ENCODE assay signal across 14 cellular contexts in the genomic region with DNA sequence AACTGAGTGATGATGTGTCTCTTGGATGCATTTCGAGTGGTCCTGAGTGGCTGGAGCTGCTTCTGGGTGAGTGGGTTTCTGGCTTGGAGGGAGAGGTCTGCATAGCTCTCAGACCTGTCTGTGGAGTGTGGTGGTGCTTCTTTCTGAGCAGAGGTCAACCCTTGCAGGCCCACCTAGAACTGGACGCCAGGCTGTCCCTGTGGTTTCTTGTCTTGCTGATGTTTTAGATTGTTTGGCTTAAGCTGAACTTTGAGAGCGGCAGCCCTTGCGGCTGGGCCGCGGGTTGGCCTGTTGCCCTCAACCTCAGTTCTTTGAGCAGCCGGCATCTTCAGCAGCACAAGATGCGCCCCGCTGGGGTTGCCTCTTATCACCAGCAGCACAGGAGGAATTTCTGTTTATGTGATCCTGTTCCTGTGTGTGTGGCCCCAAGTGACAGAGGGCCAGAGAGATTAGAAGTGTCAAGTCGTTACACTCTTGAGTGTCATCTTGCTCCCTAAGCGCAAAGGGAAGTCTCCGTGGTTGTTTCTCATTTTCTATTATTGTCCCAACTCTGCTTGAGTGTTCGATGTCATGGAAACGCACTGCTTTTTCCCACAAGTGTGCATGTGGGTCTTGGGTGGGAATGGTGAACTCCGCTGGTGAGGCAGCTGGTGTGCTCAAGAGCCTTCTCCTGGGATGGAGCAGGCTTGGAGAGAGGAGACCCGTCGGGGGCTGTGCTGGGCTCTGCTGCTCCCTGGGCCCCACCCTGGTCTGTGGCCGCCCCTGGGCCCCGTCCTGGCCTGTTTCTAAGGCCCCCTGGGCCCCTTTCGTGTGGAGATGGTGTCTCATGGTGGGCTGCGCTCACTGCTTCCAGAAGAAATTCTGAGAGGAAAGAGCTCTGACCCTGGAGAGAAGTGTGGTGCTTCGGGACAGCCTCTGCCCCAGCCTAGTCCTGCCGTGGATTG. TPM values are rescaled to one million over a fixed set of nuclear protein-coding genes. Genes with fewer than 3 reads are reported as not detected.
DNase-seq lines count a peak whose midpoint lies in the region; ATAC-seq, FAIRE-seq and TF ChIP-seq lines count a peak whose summit lies in the region.
"Had no signal": no experiment of that assay in that cellular context is flagged by ENCODE, and none has a peak within 500 bp of the region (broad histone marks: within the 10 kb centered on the region; RNA-seq: fewer than 3 reads in every experiment).

No MANE protein-coding gene starts in this region.

- H3K36me3 ChIP-seq in breast epithelium (peaks cover 6% of the 10 kb centered on the region), kidney (ENCODE audit: control insufficient read depth in 1 of 2, insufficient read depth in 2 of 2, low read length in 2 of 2) (peaks cover 29 to 53% of the 10 kb centered on the region in 2 donors)

- H3K4me3 ChIP-seq in breast epithelium (no peak overlapping the region), kidney (ENCODE audit: low read length in 2 of 2) (no peak overlapping the region)
- H3K4me3 ChIP-seq: mucosa of descending colon, vagina had no signal

- POLR2A ChIA-PET in MCF 10A (lab: Yijun Ruan, JAX) = interaction anchor here (1.3 kb wide), 1 partner anchor 13 kb away, joined by 3 read pairs; no protein-coding TSS in a partner anchor

- H3K4me1 ChIP-seq in breast epithelium = no peaks in the 10 kb centered on the region
- H3K4me1 ChIP-seq in kidney (ENCODE audit: control insufficient read depth in 1 of 2, insufficient read depth in 1 of 2, low read depth in 1 of 2, low read length in 2 of 2) = peaks cover 3% of the 10 kb centered on the region in 2 donors
- H3K4me1 ChIP-seq: vagina had no signal

- H3K4me1 Mint-ChIP-seq in MCF 10A (ENCODE audit: insufficient read depth, unreplicated experiment) = no peaks in the 10 kb centered on the region
- H3K4me1 Mint-ChIP-seq in activated naive CD8-positive, alpha-beta T cell treated with anti-CD3 and anti-CD28 coated beads for 36 hours = peaks cover 2% of the 10 kb centered on the region
- no peaks in the 10 kb centered on the region for H3K4me1 Mint-ChIP-seq in type B pancreatic cell (ENCODE audit: unreplicated experiment)
- no peaks in the 10 kb centered on the region for H3K4me1 Mint-ChIP-seq in stimulated activated memory B cell treated with anti-CD40 and anti-IgM and Interleukin-4, amounts not matched to agents 10 μg/mL and 1 μg/mL and 100 μg/mL, for 72 hours

- H3K36me3 Mint-ChIP-seq in MCF 10A (ENCODE audit: insufficient read depth, unreplicated experiment) = peaks cover 90% of the 10 kb centered on the region
- peaks cover 40% of the 10 kb centered on the region for H3K36me3 Mint-ChIP-seq in activated naive CD8-positive, alpha-beta T cell treated with anti-CD3 and anti-CD28 coated beads for 36 hours
- peaks cover 37% of the 10 kb centered on the region for H3K36me3 Mint-ChIP-seq in type B pancreatic cell
- peaks cover 78% of the 10 kb centered on the region for H3K36me3 Mint-ChIP-seq in stimulated activated memory B cell treated with anti-CD40 and anti-IgM and Interleukin-4, amounts not matched to agents 10 μg/mL and 1 μg/mL and 100 μg/mL, for 72 hours

- H3K27me3 ChIP-seq in breast epithelium = no peaks in the 10 kb centered on the region
- H3K27me3 ChIP-seq: vagina had no signal

- H3K9me3 ChIP-seq in breast epithelium (no peaks in the 10 kb centered on the region), kidney (ENCODE audit: control insufficient read depth in 1 of 2, low read length in 2 of 2) (no peaks in the 10 kb centered on the region)
- H3K9me3 ChIP-seq: mucosa of descending colon, vagina had no signal

- ATAC-seq in stimulated activated memory B cell treated with anti-CD40 and anti-IgM and Interleukin-4, amounts not matched to agents 10 μg/mL and 1 μg/mL and 100 μg/mL, for 72 hours = no peak
- ATAC-seq: mucosa of descending colon had no signal

- BruUV-seq in MCF 10A (replicated peaks; lab: Mats Ljungman, UMichigan) = no TSS peak

- H3K27ac Mint-ChIP-seq in MCF 10A (ENCODE audit: low read depth, unreplicated experiment) (peak overlapping the region; percentile 58), type B pancreatic cell (peak overlapping the region; percentile 48)
- peak overlapping the region; percentile 56 for H3K27ac Mint-ChIP-seq in activated naive CD8-positive, alpha-beta T cell treated with anti-CD3 and anti-CD28 coated beads for 36 hours
- no peak overlapping the region for H3K27ac Mint-ChIP-seq in stimulated activated memory B cell treated with anti-CD40 and anti-IgM and Interleukin-4, amounts not matched to agents 10 μg/mL and 1 μg/mL and 100 μg/mL, for 72 hours

- no peaks in the 10 kb centered on the region for H3K27me3 Mint-ChIP-seq in MCF 10A (ENCODE audit: insufficient read depth, unreplicated experiment)
- no peaks in the 10 kb centered on the region for H3K27me3 Mint-ChIP-seq in activated naive CD8-positive, alpha-beta T cell treated with anti-CD3 and anti-CD28 coated beads for 36 hours
- H3K27me3 Mint-ChIP-seq in type B pancreatic cell = no peaks in the 10 kb centered on the region
- no peaks in the 10 kb centered on the region for H3K27me3 Mint-ChIP-seq in stimulated activated memory B cell treated with anti-CD40 and anti-IgM and Interleukin-4, amounts not matched to agents 10 μg/mL and 1 μg/mL and 100 μg/mL, for 72 hours

- CTCF ChIA-PET in MCF 10A (lab: Yijun Ruan, JAX) = interaction anchor here (0.6 to 6.6 kb wide), 6 partner anchors 11 to 432 kb away, joined by 3 to 52 read pairs (median 4); no protein-coding TSS in a partner anchor

- H3K27ac ChIP-seq in breast epithelium (no peak overlapping the region), kidney (ENCODE audit: low read depth in 2 of 2, low read length in 2 of 2) (peak overlapping the region; percentile 8 to 38)
- H3K27ac ChIP-seq: vagina had no signal

- intact Hi-C loops in MCF 10A (cut with micrococcal nuclease) = no loop called here
- intact Hi-C loops in breast epithelium (cut with DNase I; ENCODE audit: low total_unique reads) = no loop called here
- intact Hi-C loops in kidney (cut with DNase I) = no loop called here

- no peak overlapping the region for H3K9ac ChIP-seq in kidney (ENCODE audit: low read length in 2 of 2)

- H3K4me3 Mint-ChIP-seq in MCF 10A (ENCODE audit: unreplicated experiment) (no peak overlapping the region), type B pancreatic cell (no peak overlapping the region)
- H3K4me3 Mint-ChIP-seq in activated naive CD8-positive, alpha-beta T cell treated with anti-CD3 and anti-CD28 coated beads for 36 hours = no peak overlapping the region
- no peak overlapping the region for H3K4me3 Mint-ChIP-seq in stimulated activated memory B cell treated with anti-CD40 and anti-IgM and Interleukin-4, amounts not matched to agents 10 μg/mL and 1 μg/mL and 100 μg/mL, for 72 hours

- no peak for DNase-seq in MCF 10A (ENCODE audit: unreplicated experiment)
- DNase-seq in breast epithelium (ENCODE audit: low spot score in 2 of 2) = no peak
- no peak for DNase-seq in activated naive CD8-positive, alpha-beta T cell treated with anti-CD3 and anti-CD28 coated beads for 36 hours
- DNase-seq in kidney = no peak
- DNase-seq in type B pancreatic cell (ENCODE audit: extremely low spot score, unreplicated experiment) = no peak
- DNase-seq in NCI-H2171 (lab: John Stamatoyannopoulos, UW) = no peak
- no peak for DNase-seq in NOMO-1 treated with dmso at 0.1 percent for 144 hours (lab: John Stamatoyannopoulos, UW; ENCODE audit: unreplicated experiment)
- DNase-seq: EL, Kasumi-1, mucosa of descending colon, NCI-H226 had no signal

- TF ChIP-seq CTCF in MCF 10A (IDR thresholded peaks at IDR 0.05; ENCODE audit: unreplicated experiment) = no peak
- TF ChIP-seq CTCF in breast epithelium (IDR thresholded peaks at IDR 0.05) = no peak
- TF ChIP-seq CTCF in kidney (IDR thresholded peaks at IDR 0.05; ENCODE audit: borderline replicate concordance, extremely low read depth, insufficient read depth) = no peak
- TF ChIP-seq CTCF in type B pancreatic cell (conservative IDR thresholded peaks at IDR 0.05) = no peak

- H3K9me3 Mint-ChIP-seq in MCF 10A (ENCODE audit: unreplicated experiment) (no peaks in the 10 kb centered on the region), type B pancreatic cell (no peaks in the 10 kb centered on the region)
- H3K9me3 Mint-ChIP-seq in activated naive CD8-positive, alpha-beta T cell treated with anti-CD3 and anti-CD28 coated beads for 36 hours = no peaks in the 10 kb centered on the region
- no peaks in the 10 kb centered on the region for H3K9me3 Mint-ChIP-seq in stimulated activated memory B cell treated with anti-CD40 and anti-IgM and Interleukin-4, amounts not matched to agents 10 μg/mL and 1 μg/mL and 100 μg/mL, for 72 hours

- TF ChIP-seq POLR2A in breast epithelium (IDR thresholded peaks at IDR 0.05) = no peak

- no peak for FAIRE-seq in kidney (lab: Jason Lieb, UNC)
- FAIRE-seq: endothelial cell of umbilical vein had no signal

RNA-seq across cellular contexts. Expression of gene SLC22A1, which starts 20.1 kb away (rescaled TPM):
- total RNA-seq in MCF 10A (2022) (0.86 and 1.4 TPM in 2 replicates), breast epithelium (1 to 10 TPM in 2 of 3 donors, under 1 TPM in 1; 0.98 to 3.2 (median 1.3) TPM), kidney (2.3 TPM), type B pancreatic cell (ENCODE audit: low replicate concordance) (1.2 and 3.0 TPM in 2 replicates)
- total RNA-seq in activated naive CD8-positive, alpha-beta T cell treated with anti-CD3 and anti-CD28 coated beads for 36 hours = under 1 TPM in 1 of 2 experiments, not detected in 1; 0.85 TPM
- polyA plus RNA-seq in kidney (ENCODE audit: insufficient read depth, low read depth, low replicate concordance) = 1.4 TPM
- total RNA-seq: endothelial cell of umbilical vein had no signal

Comparison
In these comparisons a context has a peak if more than half of its experiments do, and no peak if none do; other contexts are left out.
1. H3K27ac ChIP-seq: peak in kidney (2 of 2); none in breast epithelium (0 of 2).